16 cellular contexts compared by ENCODE assay signal in the genomic region with DNA sequence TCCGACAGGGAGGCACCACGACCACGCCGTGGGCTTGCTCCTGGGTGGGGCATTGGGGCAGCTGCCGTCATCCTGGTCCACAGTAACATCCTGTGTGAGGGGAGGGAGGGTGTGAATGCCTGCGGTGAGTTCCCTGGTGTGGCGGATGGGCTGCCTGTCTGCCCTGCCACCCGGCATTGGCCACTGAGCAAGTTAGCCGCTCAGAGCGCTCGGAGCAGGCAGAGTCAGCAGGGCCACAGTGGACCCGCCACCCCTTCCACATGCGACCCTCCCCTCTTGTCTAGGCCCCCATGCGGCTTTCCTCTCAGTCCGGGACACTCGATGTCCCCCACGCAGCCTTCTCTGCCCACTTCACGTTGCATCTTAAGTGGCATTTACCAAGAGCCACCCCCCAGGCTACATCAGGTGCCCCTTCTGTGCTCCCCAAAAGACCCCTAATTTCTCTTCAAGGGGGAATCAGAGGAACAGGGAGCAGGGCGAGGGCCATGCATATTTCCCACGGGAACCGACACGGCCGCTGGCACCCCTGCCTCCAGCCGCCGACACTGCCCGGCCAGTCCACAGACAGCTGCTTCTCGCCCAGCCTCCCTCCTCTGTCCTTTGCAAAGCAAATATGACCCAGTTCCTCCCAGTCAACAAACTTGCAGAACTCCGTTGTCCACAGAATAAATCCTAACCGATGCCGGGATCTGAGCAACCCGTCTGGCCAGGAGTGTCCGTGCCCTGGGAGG.
A peak's percentile ranks its signal among the peaks of the same experiment; 100 is the strongest.
DNase-seq lines count a peak whose midpoint lies in the region; ATAC-seq and TF ChIP-seq lines count a peak whose summit lies in the region.
"Had no signal": no experiment of that assay in that cellular context is flagged by ENCODE, and none has a peak within 500 bp of the region (broad histone marks: within the 10 kb centered on the region; RNA-seq: fewer than 3 reads in every experiment).

No MANE protein-coding gene starts in this region.

- H3K36me3 ChIP-seq in stomach, result no peaks in the 10 kb centered on the region
- no peaks in the 10 kb centered on the region; the same call in 1 of the 2 replicates for H3K36me3 ChIP-seq in GM23338 (ENCODE audit: insufficient read depth)
- H3K36me3 ChIP-seq: SJCRH30 had no signal

- no peak overlapping the region for H3K27ac ChIP-seq in H9 (ENCODE audit: insufficient read length, low read depth, low read length)
- H3K27ac ChIP-seq in coronary artery, result no peak overlapping the region
- H3K27ac ChIP-seq in stomach, result no peak overlapping the region
- no peak overlapping the region for H3K27ac ChIP-seq in GM23338 (ENCODE audit: low read depth)
- H3K27ac ChIP-seq: PC-9, SJCRH30 had no signal

- H3K4me3 ChIP-seq in coronary artery (no peak overlapping the region), stomach (no peak overlapping the region), GM23338 (no peak overlapping the region)
- H3K4me3 ChIP-seq: PC-9, SJCRH30 had no signal

- no peak overlapping the region for H4K5ac ChIP-seq in H9 (ENCODE audit: insufficient read length, low read depth, low read length)

- H3F3A ChIP-seq in GM23338 (replicated peaks; ENCODE audit: low read depth), result no peaks in the 10 kb centered on the region

- H3K36me3 Mint-ChIP-seq in H9 (ENCODE audit: insufficient read depth in 1 of 3, low read depth in 3 of 3), result no peaks in the 10 kb centered on the region
- H3K36me3 Mint-ChIP-seq in GM23338 (ENCODE audit: low read depth), result no peaks in the 10 kb centered on the region
- H3K36me3 Mint-ChIP-seq: CD4-positive, alpha-beta memory T cell had no signal

- intact Hi-C loops in stomach (cut with DNase I; ENCODE audit: low total_unique reads), result no loop called here

- H3K27me3 ChIP-seq in H9 (ENCODE audit: insufficient read depth, low read length) (no peaks in the 10 kb centered on the region), stomach (peaks cover 0 to 55% (median 0%) of the 10 kb centered on the region in 3 donors), GM23338 (ENCODE audit: insufficient read depth) (no peaks in the 10 kb centered on the region)

- H3K23me2 ChIP-seq in H9 (ENCODE audit: insufficient read length, low read depth, low read length, poor library complexity, severe bottlenecking), result no peaks in the 10 kb centered on the region

- H3K18ac ChIP-seq in H9 (ENCODE audit: insufficient read length, low read depth, low read length), result no peak overlapping the region

- H3K4me2 ChIP-seq in H9 (ENCODE audit: insufficient read depth, insufficient read length, low read length) (no peak overlapping the region), GM23338 (no peak overlapping the region)
- H3K4me2 ChIP-seq: PC-9 had no signal

- no peak overlapping the region for H3K23ac ChIP-seq in H9 (ENCODE audit: insufficient read length, low read depth, low read length)

- H3K27me3 Mint-ChIP-seq in H9 (ENCODE audit: low read depth) (peaks cover 37% of the 10 kb centered on the region), GM23338 (ENCODE audit: insufficient read depth, low read depth, poor library complexity) (peaks cover 3% of the 10 kb centered on the region)

- no CpG with 5 or more reads among the region's 32 CpGs for WGBS in H9 (ENCODE audit: extremely low coverage, insufficient read length, low lambda C conversion rate)
- 86 to 92% (median 91%) methylated on average over 25 to 32 of the region's 32 CpGs for WGBS in stomach, 5 donors

- H3K79me2 ChIP-seq in H9 (ENCODE audit: insufficient read depth, low read length) (no peaks in the 10 kb centered on the region), GM23338 (replicated peaks; ENCODE audit: insufficient read depth) (no peaks in the 10 kb centered on the region)

- H2AFZ ChIP-seq in H9 (ENCODE audit: low read length) (no peak overlapping the region), GM23338 (no peak overlapping the region)
- H2AFZ ChIP-seq: PC-9 had no signal

- no peak overlapping the region for H2BK120ac ChIP-seq in H9 (ENCODE audit: low read depth, low read length, poor library complexity, severe bottlenecking)

- H2BK5ac ChIP-seq in H9 (ENCODE audit: insufficient read length, low read length), result no peak overlapping the region

- peaks cover 12 to 13% of the 10 kb centered on the region in 2 experiments for H3K4me1 Mint-ChIP-seq in H9
- H3K4me1 Mint-ChIP-seq in GM23338, result peaks cover 9% of the 10 kb centered on the region

- no peak overlapping the region for H3K4ac ChIP-seq in H9 (ENCODE audit: low read depth, low read length)

- H3K4me3 Mint-ChIP-seq in H9, result no peak overlapping the region
- H3K4me3 Mint-ChIP-seq in GM23338, result no peak overlapping the region
- H3K4me3 Mint-ChIP-seq: CD4-positive, alpha-beta memory T cell had no signal

- H3T11ph ChIP-seq in H9 (ENCODE audit: low read length), result no peak overlapping the region

- no peak for TF ChIP-seq EP300 in stomach (IDR thresholded peaks at IDR 0.05)

- H3K27ac Mint-ChIP-seq in H9 (no peak overlapping the region), GM23338 (no peak overlapping the region)
- H3K27ac Mint-ChIP-seq: CD4-positive, alpha-beta memory T cell had no signal

- ATAC-seq in HG03354 (IDR thresholded peaks at IDR 0.05; ENCODE audit: poor library complexity, severe bottlenecking, unreplicated experiment) (no peak), HG03139 (IDR thresholded peaks at IDR 0.05; ENCODE audit: unreplicated experiment) (no peak), GM23338 (no peak)
- ATAC-seq: HCT116 had no signal

- H3K4me1 ChIP-seq in H9 (ENCODE audit: insufficient read depth, low read length) (no peaks in the 10 kb centered on the region), stomach (no peaks in the 10 kb centered on the region), GM23338 (ENCODE audit: insufficient read depth) (peaks cover 3% of the 10 kb centered on the region; the same call in 1 of the 2 replicates)
- H3K4me1 ChIP-seq: SJCRH30 had no signal

- no peak overlapping the region for H2BK12ac ChIP-seq in H9 (ENCODE audit: insufficient read length, low read depth, low read length)

- DNase-seq in H9 (peak; percentile 17), coronary artery (ENCODE audit: low spot score) (peak; percentile 31), mesenteric fat pad (ENCODE audit: low spot score) (peak; percentile 78), stomach (peak; percentile 19), GM23338 (ENCODE audit: low spot score) (no peak)
- DNase-seq: Calu3; CD4-positive, alpha-beta memory T cell; DMS53; NCI-H1417; NCI-H1930; NCI-H82; PC-9; SJCRH30 had no signal

- H2BK15ac ChIP-seq in H9 (ENCODE audit: low read depth, low read length), result no peak overlapping the region

- H3K9me3 Mint-ChIP-seq in H9 (no peaks in the 10 kb centered on the region; a peak in 2 of 5 replicates), GM23338 (no peaks in the 10 kb centered on the region)

- H3K9me3 ChIP-seq in H9 (ENCODE audit: control insufficient read depth, low read depth, low read length) (no peaks in the 10 kb centered on the region), stomach (peaks cover 0 to 3% (median 0%) of the 10 kb centered on the region in 4 donors)
- H3K9me3 ChIP-seq: SJCRH30 had no signal

- H4K8ac ChIP-seq in H9 (replicated peaks; ENCODE audit: insufficient read length, low read depth, low read length), result no peak overlapping the region

- no peak overlapping the region for H3K9ac ChIP-seq in H9 (ENCODE audit: extremely low read depth, insufficient read length, low read length)

- no peak overlapping the region for H2BK20ac ChIP-seq in H9 (ENCODE audit: low read depth, low read length, poor library complexity, severe bottlenecking)

- no peak overlapping the region for H3K56ac ChIP-seq in H9 (ENCODE audit: insufficient read length, low read depth, low read length)

- no peaks in the 10 kb centered on the region for H4K20me1 ChIP-seq in H9 (ENCODE audit: control insufficient read depth, insufficient read depth, insufficient read length)
- H4K20me1 ChIP-seq in GM23338 (replicated peaks; ENCODE audit: insufficient read depth), result no peaks in the 10 kb centered on the region

- TF ChIP-seq CTCF in H9 (conservative IDR thresholded peaks at IDR 0.05), result no peak
- no peak for TF ChIP-seq CTCF in coronary artery (IDR thresholded peaks at IDR 0.05)
- TF ChIP-seq CTCF in stomach (IDR thresholded peaks at IDR 0.05), result no peak
- TF ChIP-seq CTCF in GM23338 (conservative IDR thresholded peaks at IDR 0.05; ENCODE audit: low read depth in 2 of 2), result no peak

- no peak overlapping the region for H4K91ac ChIP-seq in H9 (ENCODE audit: insufficient read length, low read depth, low read length)

- no peaks in the 10 kb centered on the region for H3K79me1 ChIP-seq in H9 (ENCODE audit: insufficient read depth, low read depth, low read length, poor library complexity, severe bottlenecking)

- H3K9me2 ChIP-seq in GM23338 (ENCODE audit: insufficient read depth), result no peaks in the 10 kb centered on the region

- TF ChIP-seq POLR2A in stomach (IDR thresholded peaks at IDR 0.05), result no peak

- H3K14ac ChIP-seq in H9 (ENCODE audit: insufficient read depth, low read length), result no peak overlapping the region

- H2AK5ac ChIP-seq in H9 (ENCODE audit: insufficient read length, low read length), result no peak overlapping the region
